ENCODE assay signal across 12 cellular contexts in the genomic region with DNA sequence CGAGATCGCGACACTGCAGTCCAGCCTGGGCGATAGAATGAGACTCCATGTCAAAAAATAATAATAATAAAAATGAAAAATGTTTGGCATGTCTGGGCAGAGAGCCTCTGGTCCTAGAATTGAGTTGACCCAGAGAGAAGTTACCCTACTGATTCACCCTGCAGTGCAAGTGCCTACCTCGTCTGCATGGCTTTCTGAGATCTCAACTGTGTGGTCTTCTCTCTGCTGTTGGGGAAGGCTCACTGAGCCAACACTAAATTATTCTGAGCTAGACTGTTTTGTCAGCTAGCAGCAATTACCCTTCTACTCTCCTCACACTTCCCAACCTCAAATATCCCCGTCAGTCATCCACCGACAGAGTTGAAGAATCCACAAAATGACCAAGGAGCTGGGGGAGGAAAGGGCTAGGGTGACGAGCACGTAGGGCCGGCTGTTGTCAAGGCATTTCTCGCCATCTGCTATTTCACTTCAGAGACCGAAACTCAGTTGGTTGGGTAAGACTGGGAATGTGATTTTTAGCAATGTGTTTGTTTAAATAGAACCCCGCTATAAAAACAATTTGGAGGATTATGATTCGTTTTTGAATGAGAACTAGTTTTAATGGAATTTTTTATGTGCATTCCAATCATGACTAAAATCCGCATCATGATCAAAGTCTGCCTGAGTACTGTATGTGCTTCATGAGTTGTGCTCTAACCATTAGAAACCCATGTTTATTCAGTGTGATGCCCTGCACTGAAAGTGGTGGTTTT. TPM values are rescaled to one million over a fixed set of nuclear protein-coding genes. Genes with fewer than 3 reads are reported as not detected.
A peak's percentile ranks its signal among the peaks of the same experiment; 100 is the strongest.
DNase-seq lines count a peak whose midpoint lies in the region; ATAC-seq and TF ChIP-seq lines count a peak whose summit lies in the region.
"Had no signal": no experiment of that assay in that cellular context is flagged by ENCODE, and none has a peak within 500 bp of the region (broad histone marks: within the 10 kb centered on the region; RNA-seq: fewer than 3 reads in every experiment).

No MANE protein-coding gene starts in this region.

- no peaks in the 10 kb centered on the region for H3K36me3 ChIP-seq in Panc1 (ENCODE audit: control insufficient read depth, insufficient read depth, low read length)
- H3K36me3 ChIP-seq in osteoblast (ENCODE audit: insufficient read depth, low read length) = no peaks in the 10 kb centered on the region

- peak overlapping the region; percentile 12 for H2AFZ ChIP-seq in osteoblast (ENCODE audit: low read length)
- H2AFZ ChIP-seq: hepatocyte had no signal

- in situ Hi-C loops in Panc1 (cut with HindIII; ENCODE audit: low pct_unique_long_range_greater_than_20kb, low sequenced_read_pairs) = no loop called here

- H3K4me3 ChIP-seq in Panc1 (ENCODE audit: low read depth in 2 of 2, low read length in 2 of 2) (no peak overlapping the region), osteoblast (ENCODE audit: insufficient read depth, low read length) (peak overlapping the region; percentile 26)
- H3K4me3 ChIP-seq: hepatocyte, mucosa of descending colon, skin epidermis had no signal

- no peak overlapping the region for H3K27ac ChIP-seq in Panc1 (ENCODE audit: low read length)
- peak overlapping the region; percentile 77 for H3K27ac ChIP-seq in osteoblast (ENCODE audit: low read depth, low read length)
- H3K27ac ChIP-seq: hepatocyte had no signal

- intact Hi-C loops in Panc1 (cut with micrococcal nuclease; ENCODE audit: unreplicated experiment) = no loop called here

- BruUV-seq in Panc1 (replicated peaks; lab: Mats Ljungman, UMichigan) = no TSS peak

- CTCF ChIA-PET in Panc1 (lab: Charles Lee) = no interaction called here

- H3K79me2 ChIP-seq in osteoblast (ENCODE audit: insufficient read depth, low read length) = no peaks in the 10 kb centered on the region
- H3K79me2 ChIP-seq: hepatocyte had no signal

- TF ChIP-seq CTCF in Panc1 (IDR thresholded peaks at IDR 0.05) (no peak), osteoblast (IDR thresholded peaks at IDR 0.05; ENCODE audit: extremely low read depth, low read depth, low read length) (no peak)

- H3K4me1 ChIP-seq in Panc1 (ENCODE audit: control insufficient read depth, insufficient read depth, low read length) (no peaks in the 10 kb centered on the region), osteoblast (ENCODE audit: insufficient read depth, low read length) (peaks cover 24% of the 10 kb centered on the region)

- POLR2A ChIA-PET in Panc1 (lab: Charles Lee) = interaction anchor here (0.7 kb wide), 2 partner anchors 65 to 1444 kb away, joined by 3 to 4 read pairs; no protein-coding TSS in a partner anchor

- peak; percentile 82 for DNase-seq in Daoy (ENCODE audit: low read depth)
- no peak for DNase-seq in Panc1 (ENCODE audit: low read depth, low spot score)
- DNase-seq in epidermal melanocyte (ENCODE audit: insufficient read length, low spot score) = peak; percentile 46
- DNase-seq in osteoblast (ENCODE audit: insufficient read length, low spot score, missing footprints) = peak; percentile 91
- no peak for DNase-seq in dermis blood vessel endothelial cell
- no peak for DNase-seq in OCI-M1 (lab: John Stamatoyannopoulos, UW)
- DNase-seq: mucosa of descending colon had no signal

- H3K9me3 ChIP-seq in Panc1 (ENCODE audit: control insufficient read depth, insufficient read depth, low read depth, low read length) (no peaks in the 10 kb centered on the region), osteoblast (ENCODE audit: low read depth, low read length) (no peaks in the 10 kb centered on the region)
- H3K9me3 ChIP-seq: mucosa of descending colon had no signal

- ATAC-seq in Panc1 (peak; percentile 74), GM18520 (IDR thresholded peaks at IDR 0.05; ENCODE audit: unreplicated experiment) (no peak), GM18909 (IDR thresholded peaks at IDR 0.05; ENCODE audit: poor library complexity, unreplicated experiment) (no peak)
- ATAC-seq: HepG2, mucosa of descending colon had no signal

- peak overlapping the region; percentile 65 for H3K4me2 ChIP-seq in osteoblast (ENCODE audit: insufficient read depth, low read length)
- H3K4me2 ChIP-seq: hepatocyte had no signal

- no peaks in the 10 kb centered on the region for H4K20me1 ChIP-seq in osteoblast (ENCODE audit: insufficient read depth, low read length)

- H3K27me3 ChIP-seq in Panc1 (ENCODE audit: control insufficient read depth, insufficient read depth, low read length) (no peaks in the 10 kb centered on the region; the same call in 1 of the 2 replicates), osteoblast (ENCODE audit: insufficient read depth, low read length) (no peaks in the 10 kb centered on the region)
- H3K27me3 ChIP-seq: hepatocyte had no signal

RNA-seq across cellular contexts. Expression of a gene that starts 9.4 kb away (rescaled TPM):
- total RNA-seq in Daoy (2014; rRNA removed; shearing (Covaris generic)) = not detected in 2 replicates
- total RNA-seq in Panc1 (2021; ENCODE audit: unreplicated experiment) = not detected
- polyA plus RNA-seq in Panc1 (2012; ENCODE audit: insufficient read length) = not detected
- under 0.01 TPM in 1 of 2 replicates, not detected in the other for total RNA-seq in osteoblast
- not detected in 2 replicates for total RNA-seq in dermis blood vessel endothelial cell
- total RNA-seq: hepatocyte, HepG2, mucosa of descending colon had no signal
- polyA plus RNA-seq: hepatocyte, HepG2 had no signal

Comparison
In these comparisons a context has a peak if more than half of its experiments do, and no peak if none do; other contexts are left out.
1. DNase-seq: peak in Daoy (single experiment), epidermal melanocyte (single experiment) and osteoblast (single experiment); none in Panc1 (single experiment), dermis blood vessel endothelial cell (single experiment) and OCI-M1 (single experiment).